ENCODE assay signal across 8 cellular contexts in the genomic region with DNA sequence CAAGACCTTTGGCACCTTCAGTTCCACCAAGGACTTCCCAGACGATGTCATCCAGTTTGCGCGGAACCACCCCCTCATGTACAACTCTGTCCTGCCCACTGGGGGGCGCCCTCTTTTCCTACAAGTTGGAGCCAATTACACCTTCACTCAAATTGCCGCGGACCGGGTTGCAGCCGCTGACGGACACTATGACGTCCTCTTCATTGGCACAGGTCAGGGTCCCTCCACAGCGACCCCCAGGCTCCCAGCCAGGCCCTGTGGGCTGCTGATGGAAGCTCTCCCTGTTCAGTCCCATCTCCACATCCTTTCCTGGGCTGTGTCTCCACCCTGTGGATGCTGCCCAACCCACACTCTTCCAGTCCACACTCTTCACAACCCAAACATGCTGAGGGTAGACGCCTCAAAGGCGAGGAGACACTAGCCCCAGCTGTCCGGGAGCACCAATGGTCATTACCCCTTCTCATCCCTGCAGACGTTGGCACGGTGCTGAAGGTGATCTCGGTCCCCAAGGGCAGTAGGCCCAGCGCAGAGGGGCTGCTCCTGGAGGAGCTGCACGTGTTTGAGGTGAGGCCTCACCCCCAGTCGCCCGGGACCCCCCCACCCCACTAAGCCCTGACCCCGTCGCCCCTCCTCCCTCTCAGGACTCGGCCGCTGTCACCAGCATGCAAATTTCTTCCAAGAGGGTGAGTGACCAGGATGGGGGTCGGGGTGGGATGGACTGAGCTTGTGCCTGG. TPM values are rescaled to one million over a fixed set of nuclear protein-coding genes. Genes with fewer than 3 reads are reported as not detected.
DNase-seq lines count a peak whose midpoint lies in the region; ATAC-seq and TF ChIP-seq lines count a peak whose summit lies in the region.

No MANE protein-coding gene starts in this region.

- H3K9ac ChIP-seq in HCT116 (ENCODE audit: low read length), result no peak overlapping the region

- no peaks in the 10 kb centered on the region for H3K36me3 ChIP-seq in BE2C
- H3K36me3 ChIP-seq in HCT116 (ENCODE audit: control insufficient read depth in 1 of 2, insufficient read depth in 2 of 2, low read length in 2 of 2), result no peaks in the 10 kb centered on the region
- H3K36me3 ChIP-seq in RWPE2 (ENCODE audit: low read depth), result peaks cover 48% of the 10 kb centered on the region
- peaks cover 0 to 27% of the 10 kb centered on the region in 2 donors for H3K36me3 ChIP-seq in gastroesophageal sphincter
- H3K36me3 ChIP-seq in MG63, result no peaks in the 10 kb centered on the region

- H3K9me2 ChIP-seq in HCT116 (ENCODE audit: insufficient read depth), result no peaks in the 10 kb centered on the region

- ATAC-seq in HCT116, result peak; percentile 71
- ATAC-seq in RWPE2 (ENCODE audit: low read depth), result no peak
- peak; percentile 6 for ATAC-seq in gastroesophageal sphincter
- no peak for ATAC-seq in HG02938 (IDR thresholded peaks at IDR 0.05; ENCODE audit: unreplicated experiment)

- no peak overlapping the region for H3K27ac ChIP-seq in HCT116 (ENCODE audit: low read depth, low read length)
- H3K27ac ChIP-seq in RWPE2 (ENCODE audit: poor library complexity, severe bottlenecking), result no peak overlapping the region
- H3K27ac ChIP-seq in gastroesophageal sphincter, result peak overlapping the region in 1 of 4 donors; percentile 12

- TF ChIP-seq POLR2A in HCT116 (IDR thresholded peaks at IDR 0.05; ENCODE audit: borderline replicate concordance, extremely low read depth, insufficient read depth, insufficient read length) (no peak), gastroesophageal sphincter (IDR thresholded peaks at IDR 0.05) (no peak)

- RAD21 ChIA-PET in HCT116 (lab: Charles Lee; ENCODE audit: low non-redundant PET in 1 of 2, low total read pairs in 2 of 2, uncharacterized antibody in 2 of 2, unreplicated experiment in 2 of 2), result interaction anchor here in 1 of 2 experiments (0.7 kb wide), 1 partner anchor 15 kb away, joined by 3 read pairs; no protein-coding TSS in a partner anchor

- 9 to 38% methylated on average over 8 of the region's 26 CpGs for WGBS in gastroesophageal sphincter (ENCODE audit: low coverage in 1 of 2), 2 donors

- no peak for TF ChIP-seq RAD21 in HCT116 (IDR thresholded peaks at IDR 0.05; ENCODE audit: low read depth)

- no peak for TF ChIP-seq EP300 in gastroesophageal sphincter (IDR thresholded peaks at IDR 0.05)

- POLR2A ChIA-PET in HCT116 (lab: Charles Lee), result interaction anchor here (0.9 to 1.3 kb wide), 2 partner anchors 28 to 80 kb away, joined by 3 read pairs; no protein-coding TSS in a partner anchor

- H3K4me3 ChIP-seq in BE2C (ENCODE audit: low read depth, low read length) (no peak overlapping the region), HCT116 (replicated peaks in 1 of 2; ENCODE audit: low read depth in 1 of 2, low read length in 2 of 2) (0 out of 4 replicates have a peak overlapping the region, but pooled peaks of 1 of the 2 experiments have one; percentile 9), RWPE2 (ENCODE audit: severe bottlenecking) (no peak overlapping the region), gastroesophageal sphincter (no peak overlapping the region), retinal pigment epithelial cell (ENCODE audit: low read length) (no peak overlapping the region), MG63 (no peak overlapping the region)

- no TSS peak for BruUV-seq in HCT116 (replicated peaks; lab: Mats Ljungman, UMichigan)

- H3K27me3 ChIP-seq in BE2C (peaks cover 43% of the 10 kb centered on the region), HCT116 (ENCODE audit: insufficient read depth, low read length) (no peaks in the 10 kb centered on the region), RWPE2 (ENCODE audit: insufficient read depth, poor library complexity, severe bottlenecking) (no peaks in the 10 kb centered on the region), gastroesophageal sphincter (peaks cover 33% of the 10 kb centered on the region), MG63 (no peaks in the 10 kb centered on the region)

- no peaks in the 10 kb centered on the region for H3K79me2 ChIP-seq in HCT116 (ENCODE audit: insufficient read depth, low read length)

- H4K20me1 ChIP-seq in HCT116 (ENCODE audit: insufficient read depth), result no peaks in the 10 kb centered on the region

- CTCF ChIA-PET in HCT116 (lab: Charles Lee), result interaction anchor here (0.6 to 2.4 kb wide), 6 partner anchors 10 to 80 kb away, joined by 3 to 9 read pairs (median 4); a partner anchor contains a TSS

- H3K9me3 ChIP-seq in BE2C (no peaks in the 10 kb centered on the region), HCT116 (ENCODE audit: control insufficient read depth in 1 of 2, insufficient read depth in 1 of 2, low read depth in 1 of 2, low read length in 2 of 2) (no peaks in the 10 kb centered on the region), RWPE2 (ENCODE audit: severe bottlenecking) (no peaks in the 10 kb centered on the region), gastroesophageal sphincter (no peaks in the 10 kb centered on the region), MG63 (no peaks in the 10 kb centered on the region)

- H2AFZ ChIP-seq in HCT116 (ENCODE audit: low read depth, low read length, poor library complexity, severe bottlenecking), result no peak overlapping the region

- peak overlapping the region; percentile 96 for H3K4me2 ChIP-seq in HCT116 (ENCODE audit: low read length)

- intact Hi-C loops in HCT116 (cut with micrococcal nuclease), result loop anchor here (1.0 to 5.0 kb wide), 3 partner anchors 50 to 152 kb away; no protein-coding TSS in a partner anchor

- DNase-seq in BE2C, result peak; percentile 55
- DNase-seq in HCT116 (ENCODE audit: low read depth, low spot score), result no peak
- no peak for DNase-seq in RWPE2 (ENCODE audit: low spot score)
- peak; percentile 52 for DNase-seq in activated T-helper 9 cell treated with anti-CD3 and anti-CD28 coated beads, Interleukin-2, amount 50 U/mL, for 16 hours (ENCODE audit: low read depth)
- no peak for DNase-seq in retinal pigment epithelial cell (ENCODE audit: low read depth)
- no peak for DNase-seq in MG63

- no peaks in the 10 kb centered on the region for H3K4me1 ChIP-seq in BE2C
- H3K4me1 ChIP-seq in HCT116 (ENCODE audit: control insufficient read depth in 1 of 2, insufficient read depth in 2 of 2, low read length in 2 of 2), result peaks cover 37 to 48% of the 10 kb centered on the region in 2 experiments
- H3K4me1 ChIP-seq in RWPE2 (ENCODE audit: insufficient read depth, poor library complexity, severe bottlenecking), result peaks cover 15% of the 10 kb centered on the region
- H3K4me1 ChIP-seq in gastroesophageal sphincter, result peaks cover 0 to 77% (median 19%) of the 10 kb centered on the region in 3 donors

- TF ChIP-seq CTCF in BE2C (IDR thresholded peaks at IDR 0.05; ENCODE audit: low read depth, low read length) (peak; percentile 73), HCT116 (IDR thresholded peaks at IDR 0.05 in 2 of 3, conservative IDR thresholded peaks at IDR 0.05 in 1 of 3; ENCODE audit: borderline replicate concordance in 1 of 3, insufficient read depth in 1 of 3, low read depth in 2 of 3, low read length in 2 of 3) (peak in 2 of 3 experiments; percentile 79 to 95; a peak in 4 of 6 replicates), RWPE2 (IDR thresholded peaks at IDR 0.05; ENCODE audit: poor library complexity, severe bottlenecking) (peak; percentile 73), gastroesophageal sphincter (IDR thresholded peaks at IDR 0.05) (peak in 3 of 4 experiments; percentile 52 to 74 (median 66)), retinal pigment epithelial cell (conservative IDR thresholded peaks at IDR 0.05; ENCODE audit: low read depth, low read length) (peak; percentile 73)

TF ChIP-seq in HCT116, 20 proteins besides CTCF, POLR2A, EP300 and RAD21:
- peak; percentile 47 for TF ChIP-seq TCF7L2 (IDR thresholded peaks at IDR 0.05; ENCODE audit: borderline replicate concordance, extremely low read depth, insufficient read depth, insufficient read length)
- TF ChIP-seq, protein P1, sequence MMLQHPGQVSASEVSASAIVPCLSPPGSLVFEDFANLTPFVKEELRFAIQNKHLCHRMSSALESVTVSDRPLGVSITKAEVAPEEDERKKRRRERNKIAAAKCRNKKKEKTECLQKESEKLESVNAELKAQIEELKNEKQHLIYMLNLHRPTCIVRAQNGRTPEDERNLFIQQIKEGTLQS (IDR thresholded peaks at IDR 0.05), result no peak

RNA-seq across cellular contexts. Expression of a gene that starts 4.3 kb away (rescaled TPM):
- not detected for polyA plus RNA-seq in BE2C (2012; ENCODE audit: insufficient read depth, insufficient read length, low read depth)
- total RNA-seq in HCT116 (2021; ENCODE audit: unreplicated experiment) (not detected), gastroesophageal sphincter (not detected)
- 0.18 and 0.41 TPM in 2 replicates for polyA plus RNA-seq in HCT116 (2012)
- total RNA-seq in MG63 (2014; rRNA removed; shearing (Covaris generic); ENCODE audit: low replicate concordance), result not detected in 2 replicates

RNA-seq across cellular contexts. Expression of a gene that starts 5.6 kb away (rescaled TPM):
- polyA plus RNA-seq in BE2C (2012; ENCODE audit: insufficient read depth, insufficient read length, low read depth), result 1.5 TPM
- total RNA-seq in HCT116 (2021; ENCODE audit: unreplicated experiment) (46.2 TPM), gastroesophageal sphincter (10 to 100 TPM; 29.1 to 54.9 (median 44.2) TPM)
- 51.1 and 79.0 TPM in 2 replicates for polyA plus RNA-seq in HCT116 (2012)
- 9.7 and 13.4 TPM in 2 replicates for total RNA-seq in MG63 (2014; rRNA removed; shearing (Covaris generic); ENCODE audit: low replicate concordance)

RNA-seq across cellular contexts. Expression of a gene that starts 17.7 kb away (rescaled TPM):
- 300 TPM for polyA plus RNA-seq in BE2C (2012; ENCODE audit: insufficient read depth, insufficient read length, low read depth)
- 146 TPM for total RNA-seq in HCT116 (2021; ENCODE audit: unreplicated experiment)
- 101 and 103 TPM in 2 replicates for polyA plus RNA-seq in HCT116 (2012)
- total RNA-seq in gastroesophageal sphincter, result 10 to 100 TPM; 37.3 to 85.4 (median 64.9) TPM
- 87.8 and 101 TPM in 2 replicates for total RNA-seq in MG63 (2014; rRNA removed; shearing (Covaris generic); ENCODE audit: low replicate concordance)

RNA-seq across cellular contexts. Expression of a gene that starts 24.7 kb away (rescaled TPM):
- 4.2 TPM for polyA plus RNA-seq in BE2C (2012; ENCODE audit: insufficient read depth, insufficient read length, low read depth)
- total RNA-seq in HCT116 (2021; ENCODE audit: unreplicated experiment), result 10.3 TPM
- polyA plus RNA-seq in HCT116 (2012), result 4.6 and 6.5 TPM in 2 replicates
- total RNA-seq in gastroesophageal sphincter, result 1 to 10 TPM; 2.4 to 8.8 (median 4.0) TPM
- 3.0 and 8.0 TPM in 2 replicates for total RNA-seq in MG63 (2014; rRNA removed; shearing (Covaris generic); ENCODE audit: low replicate concordance)

RNA-seq across cellular contexts. Expression of a gene that starts 24.7 kb away (rescaled TPM):
- 16.1 TPM for polyA plus RNA-seq in BE2C (2012; ENCODE audit: insufficient read depth, insufficient read length, low read depth)
- total RNA-seq in HCT116 (2021; ENCODE audit: unreplicated experiment), result 21.3 TPM
- polyA plus RNA-seq in HCT116 (2012), result 27.0 and 31.4 TPM in 2 replicates
- total RNA-seq in gastroesophageal sphincter, result 10 to 100 TPM in 1 of 4 donors, 1 to 10 TPM in 3; 4.2 to 12.3 (median 7.9) TPM
- 1.1 and 6.4 TPM in 2 replicates for total RNA-seq in MG63 (2014; rRNA removed; shearing (Covaris generic); ENCODE audit: low replicate concordance)

Comparison
In these comparisons a context has a peak if more than half of its experiments do, and no peak if none do; other contexts are left out.
1. DNase-seq: peak in BE2C (single experiment) and activated T-helper 9 cell treated with anti-CD3 and anti-CD28 coated beads, Interleukin-2, amount 50 U/mL, for 16 hours (single experiment); none in HCT116 (single experiment), RWPE2 (single experiment), retinal pigment epithelial cell (single experiment) and MG63 (single experiment).
2. ATAC-seq: peak in HCT116 (single experiment) and gastroesophageal sphincter (single experiment); none in RWPE2 (single experiment) and HG02938 (single experiment).
3. Peak in every context shown above with its lines, with median percentiles within 50 percentile points of each other: CTCF ChIP-seq.